In the genomic region with DNA sequence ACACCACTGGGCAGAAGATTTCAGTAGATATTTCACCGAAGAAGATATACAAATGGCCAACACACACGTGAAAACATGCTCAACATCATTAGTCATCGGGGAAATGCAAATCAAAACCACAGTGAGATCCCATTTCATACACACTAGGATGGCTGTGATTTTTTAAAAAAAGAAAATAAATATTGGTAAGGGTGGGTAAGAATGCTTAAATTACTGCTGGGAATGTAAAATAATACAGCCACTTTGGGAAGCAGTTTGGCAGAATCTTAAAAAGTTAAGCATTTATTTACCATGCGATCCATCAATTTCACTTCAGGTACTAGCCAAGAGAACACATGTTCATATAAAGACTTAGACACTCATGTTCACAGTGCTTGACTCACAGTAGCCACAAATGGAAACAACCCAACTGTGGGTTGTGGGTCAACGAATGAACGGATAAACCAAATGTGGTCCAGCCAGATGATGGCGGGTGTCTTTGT, we compare ENCODE assay signal across 1 cellular context.
TF ChIP-seq lines count a peak whose summit lies in the region.

No MANE protein-coding gene starts in this region.

TF ChIP-seq in GM12878, 131 proteins besides CTCF, POLR2A, EP300 and RAD21 (continued from another document and continues in another):
- TF ChIP-seq, protein P1, sequence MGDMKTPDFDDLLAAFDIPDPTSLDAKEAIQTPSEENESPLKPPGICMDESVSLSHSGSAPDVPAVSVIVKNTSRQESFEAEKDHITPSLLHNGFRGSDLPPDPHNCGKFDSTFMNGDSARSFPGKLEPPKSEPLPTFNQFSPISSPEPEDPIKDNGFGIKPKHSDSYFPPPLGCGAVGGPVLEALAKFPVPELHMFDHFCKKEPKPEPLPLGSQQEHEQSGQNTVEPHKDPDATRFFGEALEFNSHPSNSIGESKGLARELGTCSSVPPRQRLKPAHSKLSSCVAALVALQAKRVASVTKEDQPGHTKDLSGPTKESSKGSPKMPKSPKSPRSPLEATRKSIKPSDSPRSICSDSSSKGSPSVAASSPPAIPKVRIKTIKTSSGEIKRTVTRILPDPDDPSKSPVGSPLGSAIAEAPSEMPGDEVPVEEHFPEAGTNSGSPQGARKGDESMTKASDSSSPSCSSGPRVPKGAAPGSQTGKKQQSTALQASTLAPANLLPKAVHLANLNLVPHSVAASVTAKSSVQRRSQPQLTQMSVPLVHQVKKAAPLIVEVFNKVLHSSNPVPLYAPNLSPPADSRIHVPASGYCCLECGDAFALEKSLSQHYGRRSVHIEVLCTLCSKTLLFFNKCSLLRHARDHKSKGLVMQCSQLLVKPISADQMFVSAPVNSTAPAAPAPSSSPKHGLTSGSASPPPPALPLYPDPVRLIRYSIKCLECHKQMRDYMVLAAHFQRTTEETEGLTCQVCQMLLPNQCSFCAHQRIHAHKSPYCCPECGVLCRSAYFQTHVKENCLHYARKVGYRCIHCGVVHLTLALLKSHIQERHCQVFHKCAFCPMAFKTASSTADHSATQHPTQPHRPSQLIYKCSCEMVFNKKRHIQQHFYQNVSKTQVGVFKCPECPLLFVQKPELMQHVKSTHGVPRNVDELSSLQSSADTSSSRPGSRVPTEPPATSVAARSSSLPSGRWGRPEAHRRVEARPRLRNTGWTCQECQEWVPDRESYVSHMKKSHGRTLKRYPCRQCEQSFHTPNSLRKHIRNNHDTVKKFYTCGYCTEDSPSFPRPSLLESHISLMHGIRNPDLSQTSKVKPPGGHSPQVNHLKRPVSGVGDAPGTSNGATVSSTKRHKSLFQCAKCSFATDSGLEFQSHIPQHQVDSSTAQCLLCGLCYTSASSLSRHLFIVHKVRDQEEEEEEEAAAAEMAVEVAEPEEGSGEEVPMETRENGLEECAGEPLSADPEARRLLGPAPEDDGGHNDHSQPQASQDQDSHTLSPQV (IDR thresholded peaks at IDR 0.05) = no peak
- no peak for TF ChIP-seq RBBP5 (conservative IDR thresholded peaks at IDR 0.05)
- no peak for TF ChIP-seq HDAC6 (IDR thresholded peaks at IDR 0.05; ENCODE audit: unreplicated experiment)
- no peak; the same call in 1 of the 2 replicates for TF ChIP-seq MTA3 (IDR thresholded peaks at IDR 0.05; ENCODE audit: borderline replicate concordance, low read length)
- TF ChIP-seq RB1 (IDR thresholded peaks at IDR 0.05; ENCODE audit: borderline replicate concordance) = no peak
- TF ChIP-seq POU2F2 (IDR thresholded peaks at IDR 0.05; ENCODE audit: borderline replicate concordance, low read depth, low read length) = peak; percentile 92; the same call in 2 of the 3 replicates
- TF ChIP-seq, protein P2, sequence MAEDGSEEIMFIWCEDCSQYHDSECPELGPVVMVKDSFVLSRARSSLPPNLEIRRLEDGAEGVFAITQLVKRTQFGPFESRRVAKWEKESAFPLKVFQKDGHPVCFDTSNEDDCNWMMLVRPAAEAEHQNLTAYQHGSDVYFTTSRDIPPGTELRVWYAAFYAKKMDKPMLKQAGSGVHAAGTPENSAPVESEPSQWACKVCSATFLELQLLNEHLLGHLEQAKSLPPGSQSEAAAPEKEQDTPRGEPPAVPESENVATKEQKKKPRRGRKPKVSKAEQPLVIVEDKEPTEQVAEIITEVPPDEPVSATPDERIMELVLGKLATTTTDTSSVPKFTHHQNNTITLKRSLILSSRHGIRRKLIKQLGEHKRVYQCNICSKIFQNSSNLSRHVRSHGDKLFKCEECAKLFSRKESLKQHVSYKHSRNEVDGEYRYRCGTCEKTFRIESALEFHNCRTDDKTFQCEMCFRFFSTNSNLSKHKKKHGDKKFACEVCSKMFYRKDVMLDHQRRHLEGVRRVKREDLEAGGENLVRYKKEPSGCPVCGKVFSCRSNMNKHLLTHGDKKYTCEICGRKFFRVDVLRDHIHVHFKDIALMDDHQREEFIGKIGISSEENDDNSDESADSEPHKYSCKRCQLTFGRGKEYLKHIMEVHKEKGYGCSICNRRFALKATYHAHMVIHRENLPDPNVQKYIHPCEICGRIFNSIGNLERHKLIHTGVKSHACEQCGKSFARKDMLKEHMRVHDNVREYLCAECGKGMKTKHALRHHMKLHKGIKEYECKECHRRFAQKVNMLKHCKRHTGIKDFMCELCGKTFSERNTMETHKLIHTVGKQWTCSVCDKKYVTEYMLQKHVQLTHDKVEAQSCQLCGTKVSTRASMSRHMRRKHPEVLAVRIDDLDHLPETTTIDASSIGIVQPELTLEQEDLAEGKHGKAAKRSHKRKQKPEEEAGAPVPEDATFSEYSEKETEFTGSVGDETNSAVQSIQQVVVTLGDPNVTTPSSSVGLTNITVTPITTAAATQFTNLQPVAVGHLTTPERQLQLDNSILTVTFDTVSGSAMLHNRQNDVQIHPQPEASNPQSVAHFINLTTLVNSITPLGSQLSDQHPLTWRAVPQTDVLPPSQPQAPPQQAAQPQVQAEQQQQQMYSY (CRISPR knock-in tag; IDR thresholded peaks at IDR 0.05) = no peak
- TF ChIP-seq CBX5 (IDR thresholded peaks at IDR 0.05; ENCODE audit: low read depth) = no peak
- no peak for TF ChIP-seq SREBF2 (IDR thresholded peaks at IDR 0.05; ENCODE audit: low read length)
- TF ChIP-seq FOS (IDR thresholded peaks at IDR 0.05; ENCODE audit: borderline replicate concordance, extremely low read depth, insufficient read length) = no peak
- TF ChIP-seq, protein P3, sequence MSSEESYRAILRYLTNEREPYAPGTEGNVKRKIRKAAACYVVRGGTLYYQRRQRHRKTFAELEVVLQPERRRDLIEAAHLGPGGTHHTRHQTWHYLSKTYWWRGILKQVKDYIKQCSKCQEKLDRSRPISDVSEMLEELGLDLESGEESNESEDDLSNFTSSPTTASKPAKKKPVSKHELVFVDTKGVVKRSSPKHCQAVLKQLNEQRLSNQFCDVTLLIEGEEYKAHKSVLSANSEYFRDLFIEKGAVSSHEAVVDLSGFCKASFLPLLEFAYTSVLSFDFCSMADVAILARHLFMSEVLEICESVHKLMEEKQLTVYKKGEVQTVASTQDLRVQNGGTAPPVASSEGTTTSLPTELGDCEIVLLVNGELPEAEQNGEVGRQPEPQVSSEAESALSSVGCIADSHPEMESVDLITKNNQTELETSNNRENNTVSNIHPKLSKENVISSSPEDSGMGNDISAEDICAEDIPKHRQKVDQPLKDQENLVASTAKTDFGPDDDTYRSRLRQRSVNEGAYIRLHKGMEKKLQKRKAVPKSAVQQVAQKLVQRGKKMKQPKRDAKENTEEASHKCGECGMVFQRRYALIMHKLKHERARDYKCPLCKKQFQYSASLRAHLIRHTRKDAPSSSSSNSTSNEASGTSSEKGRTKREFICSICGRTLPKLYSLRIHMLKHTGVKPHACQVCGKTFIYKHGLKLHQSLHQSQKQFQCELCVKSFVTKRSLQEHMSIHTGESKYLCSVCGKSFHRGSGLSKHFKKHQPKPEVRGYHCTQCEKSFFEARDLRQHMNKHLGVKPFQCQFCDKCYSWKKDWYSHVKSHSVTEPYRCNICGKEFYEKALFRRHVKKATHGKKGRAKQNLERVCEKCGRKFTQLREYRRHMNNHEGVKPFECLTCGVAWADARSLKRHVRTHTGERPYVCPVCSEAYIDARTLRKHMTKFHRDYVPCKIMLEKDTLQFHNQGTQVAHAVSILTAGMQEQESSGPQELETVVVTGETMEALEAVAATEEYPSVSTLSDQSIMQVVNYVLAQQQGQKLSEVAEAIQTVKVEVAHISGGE (CRISPR knock-in tag; IDR thresholded peaks at IDR 0.05) = no peak
- TF ChIP-seq DPF2 (IDR thresholded peaks at IDR 0.05) = no peak
- TF ChIP-seq, protein P4, sequence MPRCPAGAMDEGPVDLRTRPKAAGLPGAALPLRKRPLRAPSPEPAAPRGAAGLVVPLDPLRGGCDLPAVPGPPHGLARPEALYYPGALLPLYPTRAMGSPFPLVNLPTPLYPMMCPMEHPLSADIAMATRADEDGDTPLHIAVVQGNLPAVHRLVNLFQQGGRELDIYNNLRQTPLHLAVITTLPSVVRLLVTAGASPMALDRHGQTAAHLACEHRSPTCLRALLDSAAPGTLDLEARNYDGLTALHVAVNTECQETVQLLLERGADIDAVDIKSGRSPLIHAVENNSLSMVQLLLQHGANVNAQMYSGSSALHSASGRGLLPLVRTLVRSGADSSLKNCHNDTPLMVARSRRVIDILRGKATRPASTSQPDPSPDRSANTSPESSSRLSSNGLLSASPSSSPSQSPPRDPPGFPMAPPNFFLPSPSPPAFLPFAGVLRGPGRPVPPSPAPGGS (IDR thresholded peaks at IDR 0.05; ENCODE audit: borderline replicate concordance, insufficient read depth, low read depth, low read length, poor library complexity, severe bottlenecking) = no peak
- TF ChIP-seq BCL11A (IDR thresholded peaks at IDR 0.05; ENCODE audit: low read depth, low read length) = peak; percentile 44; the same call in 1 of the 2 replicates
- peak in 1 of 2 experiments; percentile 46; a peak in 3 of 4 replicates for TF ChIP-seq IKZF2 (IDR thresholded peaks at IDR 0.05)
- TF ChIP-seq MEF2A (IDR thresholded peaks at IDR 0.05; ENCODE audit: insufficient read depth, low read depth, low read length) = no peak
- TF ChIP-seq, protein P5, sequence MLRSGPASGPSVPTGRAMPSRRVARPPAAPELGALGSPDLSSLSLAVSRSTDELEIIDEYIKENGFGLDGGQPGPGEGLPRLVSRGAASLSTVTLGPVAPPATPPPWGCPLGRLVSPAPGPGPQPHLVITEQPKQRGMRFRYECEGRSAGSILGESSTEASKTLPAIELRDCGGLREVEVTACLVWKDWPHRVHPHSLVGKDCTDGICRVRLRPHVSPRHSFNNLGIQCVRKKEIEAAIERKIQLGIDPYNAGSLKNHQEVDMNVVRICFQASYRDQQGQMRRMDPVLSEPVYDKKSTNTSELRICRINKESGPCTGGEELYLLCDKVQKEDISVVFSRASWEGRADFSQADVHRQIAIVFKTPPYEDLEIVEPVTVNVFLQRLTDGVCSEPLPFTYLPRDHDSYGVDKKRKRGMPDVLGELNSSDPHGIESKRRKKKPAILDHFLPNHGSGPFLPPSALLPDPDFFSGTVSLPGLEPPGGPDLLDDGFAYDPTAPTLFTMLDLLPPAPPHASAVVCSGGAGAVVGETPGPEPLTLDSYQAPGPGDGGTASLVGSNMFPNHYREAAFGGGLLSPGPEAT (IDR thresholded peaks at IDR 0.05; ENCODE audit: low read depth) = no peak
- TF ChIP-seq, protein P6, sequence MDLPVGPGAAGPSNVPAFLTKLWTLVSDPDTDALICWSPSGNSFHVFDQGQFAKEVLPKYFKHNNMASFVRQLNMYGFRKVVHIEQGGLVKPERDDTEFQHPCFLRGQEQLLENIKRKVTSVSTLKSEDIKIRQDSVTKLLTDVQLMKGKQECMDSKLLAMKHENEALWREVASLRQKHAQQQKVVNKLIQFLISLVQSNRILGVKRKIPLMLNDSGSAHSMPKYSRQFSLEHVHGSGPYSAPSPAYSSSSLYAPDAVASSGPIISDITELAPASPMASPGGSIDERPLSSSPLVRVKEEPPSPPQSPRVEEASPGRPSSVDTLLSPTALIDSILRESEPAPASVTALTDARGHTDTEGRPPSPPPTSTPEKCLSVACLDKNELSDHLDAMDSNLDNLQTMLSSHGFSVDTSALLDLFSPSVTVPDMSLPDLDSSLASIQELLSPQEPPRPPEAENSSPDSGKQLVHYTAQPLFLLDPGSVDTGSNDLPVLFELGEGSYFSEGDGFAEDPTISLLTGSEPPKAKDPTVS (IDR thresholded peaks at IDR 0.05; ENCODE audit: low read depth, low read length) = no peak
- no peak for TF ChIP-seq TBL1XR1 (IDR thresholded peaks at IDR 0.05; ENCODE audit: low read depth, low read length)
- no peak for TF ChIP-seq SP1 (IDR thresholded peaks at IDR 0.05; ENCODE audit: low read depth, low read length)
- no peak for TF ChIP-seq SUZ12 (IDR thresholded peaks at IDR 0.05; ENCODE audit: unreplicated experiment)
- TF ChIP-seq, protein P7, sequence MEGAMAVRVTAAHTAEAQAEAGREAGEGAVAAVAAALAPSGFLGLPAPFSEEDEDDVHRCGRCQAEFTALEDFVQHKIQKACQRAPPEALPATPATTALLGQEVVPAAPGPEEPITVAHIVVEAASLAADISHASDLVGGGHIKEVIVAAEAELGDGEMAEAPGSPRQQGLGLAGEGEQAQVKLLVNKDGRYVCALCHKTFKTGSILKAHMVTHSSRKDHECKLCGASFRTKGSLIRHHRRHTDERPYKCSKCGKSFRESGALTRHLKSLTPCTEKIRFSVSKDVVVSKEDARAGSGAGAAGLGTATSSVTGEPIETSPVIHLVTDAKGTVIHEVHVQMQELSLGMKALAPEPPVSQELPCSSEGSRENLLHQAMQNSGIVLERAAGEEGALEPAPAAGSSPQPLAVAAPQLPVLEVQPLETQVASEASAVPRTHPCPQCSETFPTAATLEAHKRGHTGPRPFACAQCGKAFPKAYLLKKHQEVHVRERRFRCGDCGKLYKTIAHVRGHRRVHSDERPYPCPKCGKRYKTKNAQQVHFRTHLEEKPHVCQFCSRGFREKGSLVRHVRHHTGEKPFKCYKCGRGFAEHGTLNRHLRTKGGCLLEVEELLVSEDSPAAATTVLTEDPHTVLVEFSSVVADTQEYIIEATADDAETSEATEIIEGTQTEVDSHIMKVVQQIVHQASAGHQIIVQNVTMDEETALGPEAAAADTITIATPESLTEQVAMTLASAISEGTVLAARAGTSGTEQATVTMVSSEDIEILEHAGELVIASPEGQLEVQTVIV (IDR thresholded peaks at IDR 0.05; ENCODE audit: borderline replicate concordance, partially characterized antibody) = no peak
- TF ChIP-seq CHD2 (IDR thresholded peaks at IDR 0.05; ENCODE audit: borderline replicate concordance, low read depth, low read length) = no peak
- TF ChIP-seq TAF1 (IDR thresholded peaks at IDR 0.05; ENCODE audit: borderline replicate concordance, low read depth, low read length) = no peak
- no peak for TF ChIP-seq TCF7 (IDR thresholded peaks at IDR 0.05; ENCODE audit: borderline replicate concordance)
- peak; percentile 71; the same call in 1 of the 2 replicates for TF ChIP-seq CBFB (IDR thresholded peaks at IDR 0.05; ENCODE audit: low read depth)
- peak; percentile 54 for TF ChIP-seq JUNB (IDR thresholded peaks at IDR 0.05)
- no peak for TF ChIP-seq KAT2A (conservative IDR thresholded peaks at IDR 0.05; ENCODE audit: control insufficient read depth, low read depth, low read length)
- TF ChIP-seq, protein P8, sequence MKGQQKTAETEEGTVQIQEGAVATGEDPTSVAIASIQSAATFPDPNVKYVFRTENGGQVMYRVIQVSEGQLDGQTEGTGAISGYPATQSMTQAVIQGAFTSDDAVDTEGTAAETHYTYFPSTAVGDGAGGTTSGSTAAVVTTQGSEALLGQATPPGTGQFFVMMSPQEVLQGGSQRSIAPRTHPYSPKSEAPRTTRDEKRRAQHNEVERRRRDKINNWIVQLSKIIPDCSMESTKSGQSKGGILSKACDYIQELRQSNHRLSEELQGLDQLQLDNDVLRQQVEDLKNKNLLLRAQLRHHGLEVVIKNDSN (IDR thresholded peaks at IDR 0.05; ENCODE audit: borderline replicate concordance, extremely low read length, insufficient read depth, low read depth, low read length) = no peak
- no peak for TF ChIP-seq SIX5 (IDR thresholded peaks at IDR 0.05; ENCODE audit: low read depth, low read length, severe bottlenecking)
- TF ChIP-seq MTA2 (IDR thresholded peaks at IDR 0.05; ENCODE audit: low read depth) = no peak; the same call in 1 of the 2 replicates
- TF ChIP-seq CBX3 (IDR thresholded peaks at IDR 0.05; ENCODE audit: borderline replicate concordance, low read depth) = no peak
- TF ChIP-seq NRF1 (conservative IDR thresholded peaks at IDR 0.05; ENCODE audit: low read depth, low read length) = no peak
- TF ChIP-seq NBN (IDR thresholded peaks at IDR 0.05) = no peak
- TF ChIP-seq FOXM1 (IDR thresholded peaks at IDR 0.05; ENCODE audit: low read depth, low read length) = peak; percentile 43; the same call in 1 of the 2 replicates
- TF ChIP-seq WRNIP1 (IDR thresholded peaks at IDR 0.05; ENCODE audit: borderline replicate concordance, low read depth, low read length) = no peak
- TF ChIP-seq ASH2L (IDR thresholded peaks at IDR 0.05; ENCODE audit: borderline replicate concordance, low read depth) = 0 out of 2 replicates have a peak, but pooled peaks have one; percentile 6
